In the genomic region with DNA sequence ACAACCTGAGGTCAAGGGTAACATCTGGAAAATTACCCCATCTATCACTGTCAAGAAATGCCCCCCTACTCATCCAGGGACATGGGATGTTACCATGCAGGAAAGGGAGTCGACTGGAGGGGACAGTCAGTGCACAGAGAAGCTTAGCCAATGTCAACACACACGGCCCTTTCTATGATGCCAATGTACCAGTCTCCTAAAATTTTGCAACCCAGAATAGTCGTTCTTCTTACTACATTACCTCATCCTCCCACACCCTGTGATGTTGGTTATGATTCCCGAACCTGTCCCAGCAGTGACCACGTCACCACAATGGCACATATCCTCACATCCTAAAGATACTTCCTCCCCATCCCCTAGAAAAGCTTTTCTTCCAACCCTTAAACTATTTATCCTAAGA, we compare ENCODE assay signal across 27 cellular contexts.
"Had no signal": no experiment of that assay in that cellular context is flagged by ENCODE, and none has a peak within 500 bp of the region (broad histone marks: within the 10 kb centered on the region; RNA-seq: fewer than 3 reads in every experiment).

No MANE protein-coding gene starts in this region.

- H3K9me3 ChIP-seq: ascending aorta, breast epithelium, esophagus muscularis mucosa had no signal

- H3K36me3 ChIP-seq: breast epithelium had no signal

- DNase-seq: activated CD4-positive, alpha-beta memory T cell treated with anti-CD3 and anti-CD28 coated beads, Interleukin-2, amount 10 ng/mL, durations not matched to agents 7 days and 5 days; activated CD4-positive, alpha-beta T cell treated with anti-CD3 and anti-CD28 coated beads for 1 hour; activated CD4-positive, alpha-beta T cell treated with anti-CD3 and anti-CD28 coated beads for 4 hours; activated CD4-positive, alpha-beta T cell treated with anti-CD3 and anti-CD28 coated beads, Interleukin-2, amount 10 ng/mL, durations not matched to agents 7 days and 5 days; activated CD4-positive, alpha-beta T cell treated with anti-CD3 and anti-CD28 coated beads, Interleukin-2, amount 50 U/mL, for 4 hours; activated CD8-positive, alpha-beta memory T cell treated with anti-CD3 and anti-CD28 coated beads, Interleukin-2, amount 50 U/mL, for 48 hours; activated gamma-delta T cell; activated naive CD4-positive, alpha-beta T cell; activated naive CD4-positive, alpha-beta T cell treated with anti-CD3 and anti-CD28 coated beads, Interleukin-2, amount 10 ng/mL, durations not matched to agents 7 days and 5 days; activated naive CD8-positive, alpha-beta T cell treated with anti-CD3 and anti-CD28 coated beads, Interleukin-2, amount 10 ng/mL, durations not matched to agents 7 days and 5 days; activated T-cell treated with anti-CD3 and anti-CD28 coated beads for 4 hours; activated T-cell treated with anti-CD3 and anti-CD28 coated beads, Interleukin-2, amount 50 U/mL, for 24 hours; activated T-cell treated with anti-CD3 and anti-CD28 coated beads, Interleukin-2, amount 50 U/mL, for 72 hours; dorsolateral prefrontal cortex; effector memory CD8-positive, alpha-beta T cell; erythroblast; foreskin melanocyte; head of caudate nucleus; T-helper 1 cell; T-helper 17 cell; T1000 had no signal

- H3K4me1 ChIP-seq: ascending aorta, breast epithelium, esophagus muscularis mucosa had no signal

- H3K27me3 ChIP-seq: ascending aorta, breast epithelium, dorsolateral prefrontal cortex, esophagus muscularis mucosa had no signal

- ATAC-seq: activated naive CD4-positive, alpha-beta T cell treated with anti-CD3 and anti-CD28 coated beads, Interleukin-2, amount 50 U/mL, for 72 hours; activated T-cell treated with anti-CD3 and anti-CD28 coated beads, Interleukin-2, amount 50 U/mL, for 72 hours; effector memory CD8-positive, alpha-beta T cell; T-helper 17 cell; WTC11 had no signal

- H3K27ac ChIP-seq: ascending aorta, breast epithelium, coronary artery, dorsolateral prefrontal cortex, esophagus muscularis mucosa had no signal

- H3K4me3 ChIP-seq: ascending aorta, breast epithelium, coronary artery, dorsolateral prefrontal cortex, esophagus muscularis mucosa had no signal
